Comparison of ENCODE assay signal across 8 cellular contexts in genomic region chr12:54417712-54418440, GRCh38. TPM values are rescaled to one million over a fixed set of nuclear protein-coding genes. Genes with fewer than 3 reads are reported as not detected.
DNase-seq lines count a peak whose midpoint lies in the region; ATAC-seq and TF ChIP-seq lines count a peak whose summit lies in the region.

No MANE protein-coding gene starts in this region.

- H4K20me1 ChIP-seq in GM23338 (replicated peaks; ENCODE audit: insufficient read depth) = peaks cover 4% of the 10 kb centered on the region; the same call in 1 of the 2 replicates

- H3K4me1 Mint-ChIP-seq in GM23338 (peaks cover 48% of the 10 kb centered on the region), WTC11 (peaks cover 41% of the 10 kb centered on the region)

- H3K9ac ChIP-seq in rectal smooth muscle tissue (ENCODE audit: low read length) = peak overlapping the region; percentile 80

- H2AFZ ChIP-seq in GM23338 = peak overlapping the region; percentile 76

- peaks cover 49% of the 10 kb centered on the region for H3K27me3 Mint-ChIP-seq in GM23338 (ENCODE audit: insufficient read depth, low read depth, poor library complexity)
- H3K27me3 Mint-ChIP-seq in WTC11 (ENCODE audit: low read depth) = peaks cover 53% of the 10 kb centered on the region

- ATAC-seq in GM23338 = peak; percentile 18
- peak; percentile 20 for ATAC-seq in WTC11
- ATAC-seq in HG02763 (IDR thresholded peaks at IDR 0.05; ENCODE audit: unreplicated experiment) = no peak
- ATAC-seq in HG02571 (IDR thresholded peaks at IDR 0.05; ENCODE audit: unreplicated experiment) = no peak

- H3K36me3 Mint-ChIP-seq in GM23338 (ENCODE audit: low read depth) (peaks cover 1% of the 10 kb centered on the region; the same call in 1 of the 3 replicates), WTC11 (no peaks in the 10 kb centered on the region)

- H3K27ac Mint-ChIP-seq in GM23338 (no peak overlapping the region), WTC11 (no peak overlapping the region)

- POLR2A ChIA-PET in WTC11 (lab: Charles Lee) = interaction anchor here (1.1 to 1.4 kb wide), 2 partner anchors 15 to 28 kb away, joined by 3 read pairs; no protein-coding TSS in a partner anchor

- H3K4me1 ChIP-seq in GM23338 (ENCODE audit: insufficient read depth) = peaks cover 32% of the 10 kb centered on the region
- peaks cover 37% of the 10 kb centered on the region for H3K4me1 ChIP-seq in rectal smooth muscle tissue (ENCODE audit: control insufficient read depth, insufficient read depth, low read length)

- H3K9me3 Mint-ChIP-seq in GM23338 (peaks cover 1% of the 10 kb centered on the region; the same call in 1 of the 3 replicates), WTC11 (no peaks in the 10 kb centered on the region)

- H3K27me3 ChIP-seq in GM23338 (ENCODE audit: insufficient read depth) (peaks cover 51% of the 10 kb centered on the region), rectal smooth muscle tissue (ENCODE audit: control insufficient read depth, insufficient read depth, low read length) (no peaks in the 10 kb centered on the region)

- DNase-seq in GM23338 (ENCODE audit: low spot score) = peak; percentile 52
- DNase-seq in WTC11 (ENCODE audit: low spot score) = peak; percentile 19
- peak in 1 of 2 donors; percentile 56 for DNase-seq in foreskin fibroblast
- DNase-seq in H4 (ENCODE audit: low spot score) = no peak
- no peak for DNase-seq in Ammon's horn (ENCODE audit: low spot score)

- H3K4me3 Mint-ChIP-seq in GM23338 (peak overlapping the region; percentile 89), WTC11 (peak overlapping the region; percentile 84)

- H3K4me2 ChIP-seq in GM23338 = peak overlapping the region; percentile 98

- no peak overlapping the region for H3K27ac ChIP-seq in GM23338 (ENCODE audit: low read depth)
- peak overlapping the region; percentile 98 for H3K27ac ChIP-seq in rectal smooth muscle tissue (ENCODE audit: low read depth, low read length)

- CTCF ChIA-PET in WTC11 (lab: Charles Lee) = interaction anchor here (0.6 to 7.7 kb wide), 13 partner anchors 10 to 158 kb away, joined by 3 to 109 read pairs (median 7); partner anchors contain the start of gene COPZ1

- peaks cover 11% of the 10 kb centered on the region for H3K79me2 ChIP-seq in GM23338 (replicated peaks; ENCODE audit: insufficient read depth)

- peak overlapping the region; percentile 96 for H3K4me3 ChIP-seq in GM23338
- H3K4me3 ChIP-seq in foreskin fibroblast (ENCODE audit: low read depth in 1 of 2, low read length in 2 of 2) = peak overlapping the region; percentile 77 to 96
- peak overlapping the region; percentile 87 for H3K4me3 ChIP-seq in rectal smooth muscle tissue (ENCODE audit: low read length)

- H3F3A ChIP-seq in GM23338 (replicated peaks; ENCODE audit: low read depth) = no peaks in the 10 kb centered on the region

- no peaks in the 10 kb centered on the region for H3K9me2 ChIP-seq in GM23338 (ENCODE audit: insufficient read depth)

- no peaks in the 10 kb centered on the region for H3K36me3 ChIP-seq in GM23338 (ENCODE audit: insufficient read depth)
- H3K36me3 ChIP-seq in rectal smooth muscle tissue (ENCODE audit: control insufficient read depth, insufficient read depth, low read length) = no peaks in the 10 kb centered on the region

- no peak for TF ChIP-seq CTCF in GM23338 (conservative IDR thresholded peaks at IDR 0.05; ENCODE audit: low read depth in 2 of 2)
- no peak for TF ChIP-seq CTCF in WTC11 (IDR thresholded peaks at IDR 0.05)
- no peak for TF ChIP-seq CTCF in foreskin fibroblast (IDR thresholded peaks at IDR 0.05; ENCODE audit: low read depth, low read length)

TF ChIP-seq in GM23338, 12 proteins besides CTCF, POLR2A, EP300 and RAD21 (continues in another document):
- TF ChIP-seq ZNF331 (CRISPR knock-in tag; IDR thresholded peaks at IDR 0.05; ENCODE audit: low read depth) (no peak), JUNB (IDR thresholded peaks at IDR 0.05; ENCODE audit: unreplicated experiment) (no peak), CREB1 (CRISPR knock-in tag; IDR thresholded peaks at IDR 0.05; ENCODE audit: low read depth) (no peak), STAT1 (IDR thresholded peaks at IDR 0.05; ENCODE audit: unreplicated experiment) (no peak), NANOG (IDR thresholded peaks at IDR 0.05; ENCODE audit: borderline replicate concordance) (no peak), EZH2 (IDR thresholded peaks at IDR 0.05; ENCODE audit: low read depth, unreplicated experiment) (no peak), POLR2AphosphoS5 (IDR thresholded peaks at IDR 0.05; ENCODE audit: low read depth) (no peak)

TF ChIP-seq in WTC11, 78 proteins besides CTCF, POLR2A, EP300 and RAD21 (continues in another document):
- TF ChIP-seq, protein P1, sequence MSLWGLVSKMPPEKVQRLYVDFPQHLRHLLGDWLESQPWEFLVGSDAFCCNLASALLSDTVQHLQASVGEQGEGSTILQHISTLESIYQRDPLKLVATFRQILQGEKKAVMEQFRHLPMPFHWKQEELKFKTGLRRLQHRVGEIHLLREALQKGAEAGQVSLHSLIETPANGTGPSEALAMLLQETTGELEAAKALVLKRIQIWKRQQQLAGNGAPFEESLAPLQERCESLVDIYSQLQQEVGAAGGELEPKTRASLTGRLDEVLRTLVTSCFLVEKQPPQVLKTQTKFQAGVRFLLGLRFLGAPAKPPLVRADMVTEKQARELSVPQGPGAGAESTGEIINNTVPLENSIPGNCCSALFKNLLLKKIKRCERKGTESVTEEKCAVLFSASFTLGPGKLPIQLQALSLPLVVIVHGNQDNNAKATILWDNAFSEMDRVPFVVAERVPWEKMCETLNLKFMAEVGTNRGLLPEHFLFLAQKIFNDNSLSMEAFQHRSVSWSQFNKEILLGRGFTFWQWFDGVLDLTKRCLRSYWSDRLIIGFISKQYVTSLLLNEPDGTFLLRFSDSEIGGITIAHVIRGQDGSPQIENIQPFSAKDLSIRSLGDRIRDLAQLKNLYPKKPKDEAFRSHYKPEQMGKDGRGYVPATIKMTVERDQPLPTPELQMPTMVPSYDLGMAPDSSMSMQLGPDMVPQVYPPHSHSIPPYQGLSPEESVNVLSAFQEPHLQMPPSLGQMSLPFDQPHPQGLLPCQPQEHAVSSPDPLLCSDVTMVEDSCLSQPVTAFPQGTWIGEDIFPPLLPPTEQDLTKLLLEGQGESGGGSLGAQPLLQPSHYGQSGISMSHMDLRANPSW (CRISPR knock-in tag; conservative IDR thresholded peaks at IDR 0.05; ENCODE audit: low read depth) = no peak
- TF ChIP-seq ZNF317 (CRISPR knock-in tag; IDR thresholded peaks at IDR 0.05; ENCODE audit: borderline replicate concordance, low read depth) (no peak), ETV6 (CRISPR knock-in tag; IDR thresholded peaks at IDR 0.05) (0 out of 2 replicates have a peak, but pooled peaks have one; percentile 29)
- TF ChIP-seq, protein P2, sequence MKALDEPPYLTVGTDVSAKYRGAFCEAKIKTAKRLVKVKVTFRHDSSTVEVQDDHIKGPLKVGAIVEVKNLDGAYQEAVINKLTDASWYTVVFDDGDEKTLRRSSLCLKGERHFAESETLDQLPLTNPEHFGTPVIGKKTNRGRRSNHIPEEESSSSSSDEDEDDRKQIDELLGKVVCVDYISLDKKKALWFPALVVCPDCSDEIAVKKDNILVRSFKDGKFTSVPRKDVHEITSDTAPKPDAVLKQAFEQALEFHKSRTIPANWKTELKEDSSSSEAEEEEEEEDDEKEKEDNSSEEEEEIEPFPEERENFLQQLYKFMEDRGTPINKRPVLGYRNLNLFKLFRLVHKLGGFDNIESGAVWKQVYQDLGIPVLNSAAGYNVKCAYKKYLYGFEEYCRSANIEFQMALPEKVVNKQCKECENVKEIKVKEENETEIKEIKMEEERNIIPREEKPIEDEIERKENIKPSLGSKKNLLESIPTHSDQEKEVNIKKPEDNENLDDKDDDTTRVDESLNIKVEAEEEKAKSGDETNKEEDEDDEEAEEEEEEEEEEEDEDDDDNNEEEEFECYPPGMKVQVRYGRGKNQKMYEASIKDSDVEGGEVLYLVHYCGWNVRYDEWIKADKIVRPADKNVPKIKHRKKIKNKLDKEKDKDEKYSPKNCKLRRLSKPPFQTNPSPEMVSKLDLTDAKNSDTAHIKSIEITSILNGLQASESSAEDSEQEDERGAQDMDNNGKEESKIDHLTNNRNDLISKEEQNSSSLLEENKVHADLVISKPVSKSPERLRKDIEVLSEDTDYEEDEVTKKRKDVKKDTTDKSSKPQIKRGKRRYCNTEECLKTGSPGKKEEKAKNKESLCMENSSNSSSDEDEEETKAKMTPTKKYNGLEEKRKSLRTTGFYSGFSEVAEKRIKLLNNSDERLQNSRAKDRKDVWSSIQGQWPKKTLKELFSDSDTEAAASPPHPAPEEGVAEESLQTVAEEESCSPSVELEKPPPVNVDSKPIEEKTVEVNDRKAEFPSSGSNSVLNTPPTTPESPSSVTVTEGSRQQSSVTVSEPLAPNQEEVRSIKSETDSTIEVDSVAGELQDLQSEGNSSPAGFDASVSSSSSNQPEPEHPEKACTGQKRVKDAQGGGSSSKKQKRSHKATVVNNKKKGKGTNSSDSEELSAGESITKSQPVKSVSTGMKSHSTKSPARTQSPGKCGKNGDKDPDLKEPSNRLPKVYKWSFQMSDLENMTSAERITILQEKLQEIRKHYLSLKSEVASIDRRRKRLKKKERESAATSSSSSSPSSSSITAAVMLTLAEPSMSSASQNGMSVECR (CRISPR knock-in tag; IDR thresholded peaks at IDR 0.05; ENCODE audit: borderline replicate concordance) = no peak

RNA-seq across cellular contexts. Expression of gene ITGA5, which starts 1.2 kb away (rescaled TPM):
- 23.7 and 24.2 TPM in 2 replicates for total RNA-seq in GM23338 (2014; rRNA removed; shearing (Covaris generic))
- 5.9 and 7.3 TPM in 2 replicates for polyA plus RNA-seq in GM23338 (2016; fragmentation: Nextera tagmentation; extraction: Ambion mirVana)
- total RNA-seq in WTC11 (2021) = 19.3 to 21.9 TPM (median 20.8 TPM) in 3 replicates
- total RNA-seq in H4 (2014; rRNA removed; shearing (Covaris generic)) = 86.7 and 89.4 TPM in 2 replicates

RNA-seq across cellular contexts. Expression of gene ZNF385A, which starts 33.3 kb away (rescaled TPM):
- total RNA-seq in GM23338 (2014; rRNA removed; shearing (Covaris generic)) = 10.9 and 22.3 TPM in 2 replicates
- polyA plus RNA-seq in GM23338 (2016; fragmentation: Nextera tagmentation; extraction: Ambion mirVana) = 19.6 and 21.7 TPM in 2 replicates
- total RNA-seq in WTC11 (2021) = 18.4 to 23.5 TPM (median 22.2 TPM) in 3 replicates
- total RNA-seq in H4 (2014; rRNA removed; shearing (Covaris generic)) = 2.3 and 5.3 TPM in 2 replicates

RNA-seq across cellular contexts. Expression of gene GPR84, which starts 53.6 kb away (rescaled TPM):
- not detected in 2 replicates for total RNA-seq in GM23338 (2014; rRNA removed; shearing (Covaris generic))
- polyA plus RNA-seq in GM23338 (2016; fragmentation: Nextera tagmentation; extraction: Ambion mirVana) = not detected in 2 replicates
- total RNA-seq in WTC11 (2021) = 0.13 TPM in 1 of 3 replicates, not detected in the others
- not detected in 2 replicates for total RNA-seq in H4 (2014; rRNA removed; shearing (Covaris generic))

RNA-seq across cellular contexts. Expression of gene GTSF1, which starts 55.5 kb away (rescaled TPM):
- not detected in 2 replicates for total RNA-seq in GM23338 (2014; rRNA removed; shearing (Covaris generic))
- 1.3 and 2.3 TPM in 2 replicates for polyA plus RNA-seq in GM23338 (2016; fragmentation: Nextera tagmentation; extraction: Ambion mirVana)
- 0.55 to 0.99 TPM (median 0.74 TPM) in 3 replicates for total RNA-seq in WTC11 (2021)
- total RNA-seq in H4 (2014; rRNA removed; shearing (Covaris generic)) = not detected in 2 replicates

Comparison
In these comparisons a context has a peak if more than half of its experiments do, and no peak if none do; other contexts are left out.
1. ATAC-seq: peak in GM23338 (single experiment) and WTC11 (single experiment); none in HG02763 (single experiment) and HG02571 (single experiment).
2. DNase-seq: peak in GM23338 (single experiment) and WTC11 (single experiment); none in H4 (single experiment) and Ammon's horn (single experiment).
3. Peak in every context shown above with its lines, with median percentiles within 50 percentile points of each other: H3K4me3 ChIP-seq.